22 cellular contexts compared by ENCODE assay signal in the genomic region with DNA sequence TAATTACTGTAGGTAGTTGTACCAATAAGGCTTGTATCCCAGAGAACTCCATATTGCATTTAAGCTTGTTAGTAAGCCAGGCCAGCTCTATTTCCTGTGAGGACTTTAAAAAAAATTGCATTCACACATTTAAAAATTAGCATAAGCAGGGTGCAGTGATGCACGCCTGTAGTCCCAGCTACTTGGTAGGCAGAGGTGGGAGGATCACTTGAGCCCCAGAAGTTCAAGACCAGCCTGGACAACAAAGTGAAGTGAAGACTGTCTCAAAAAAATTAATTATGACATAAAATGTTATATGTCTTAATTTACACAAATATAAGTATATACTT.
"Had no signal": no experiment of that assay in that cellular context is flagged by ENCODE, and none has a peak within 500 bp of the region (broad histone marks: within the 10 kb centered on the region; RNA-seq: fewer than 3 reads in every experiment).

No MANE protein-coding gene starts in this region.

- H3K27me3 Mint-ChIP-seq: activated CD8-positive, alpha-beta T cell treated with anti-CD3 and anti-CD28 coated beads for 36 hours; activated naive CD8-positive, alpha-beta T cell; naive thymus-derived CD8-positive, alpha-beta T cell; T-helper 17 cell; type B pancreatic cell had no signal

- H3K27ac Mint-ChIP-seq: activated CD8-positive, alpha-beta T cell treated with anti-CD3 and anti-CD28 coated beads for 36 hours; activated naive CD8-positive, alpha-beta T cell; T-helper 17 cell; type B pancreatic cell had no signal

- ATAC-seq: activated CD8-positive, alpha-beta T cell treated with anti-CD3 and anti-CD28 coated beads for 36 hours; activated T-cell treated with anti-CD3 and anti-CD28 coated beads, Interleukin-2, amount 50 U/mL, for 4 hours; left ventricle myocardium superior; naive thymus-derived CD8-positive, alpha-beta T cell; stimulated activated naive CD8-positive, alpha-beta T cell treated with anti-CD3 and anti-CD28 coated beads, Interleukin-15, Interleukin-2, amounts not matched to agents 100 U/mL and 50 U/mL, for 24 hours; T-helper 17 cell had no signal

- H3K9me3 Mint-ChIP-seq: activated T-cell treated with anti-CD3 and anti-CD28 coated beads, Interleukin-2, amount 50 U/mL, for 4 hours had no signal

- H3K36me3 ChIP-seq: WERI-Rb-1 had no signal

- H3K4me3 Mint-ChIP-seq: activated CD8-positive, alpha-beta T cell treated with anti-CD3 and anti-CD28 coated beads for 36 hours; activated naive CD8-positive, alpha-beta T cell; activated T-cell treated with anti-CD3 and anti-CD28 coated beads, Interleukin-2, amount 50 U/mL, for 4 hours; T-helper 17 cell; type B pancreatic cell had no signal

- H3K36me3 Mint-ChIP-seq: activated naive CD8-positive, alpha-beta T cell had no signal

- DNase-seq: activated CD4-positive, alpha-beta T cell treated with anti-CD3 and anti-CD28 coated beads for 4 hours; activated CD8-positive, alpha-beta T cell treated with anti-CD3 and anti-CD28 coated beads for 36 hours; activated effector memory CD4-positive, alpha-beta T cell treated with Interleukin-2 at 50 U/mL for 16 hours; activated T-cell treated with anti-CD3 and anti-CD28 coated beads, Interleukin-2, amount 50 U/mL, for 4 hours; amniotic stem cell; cerebellar nuclear complex; effector memory CD4-positive, alpha-beta T cell; foreskin melanocyte; kidney glomerular epithelial cell; left ventricle myocardium superior; mesenchymal stem cell; naive thymus-derived CD8-positive, alpha-beta T cell; nucleus accumbens; posterior cingulate gyrus; stimulated activated CD4-positive, alpha-beta T cell treated with anti-CD3 and anti-CD28 coated beads, Interleukin-15, amount 100 ng/mL, for 24 hours; stimulated activated CD4-positive, alpha-beta T cell treated with anti-CD3 and anti-CD28 coated beads, Interleukin-4, amount 100 ng/mL, for 1 hour; stimulated activated naive CD8-positive, alpha-beta T cell treated with anti-CD3 and anti-CD28 coated beads, Interleukin-15, Interleukin-2, amounts not matched to agents 100 U/mL and 50 U/mL, for 24 hours; T-helper 17 cell; WERI-Rb-1 had no signal

- H3K27ac ChIP-seq: epithelial cell of prostate, WERI-Rb-1 had no signal
